ENCODE assay signal across 8 cellular contexts in the genomic region with DNA sequence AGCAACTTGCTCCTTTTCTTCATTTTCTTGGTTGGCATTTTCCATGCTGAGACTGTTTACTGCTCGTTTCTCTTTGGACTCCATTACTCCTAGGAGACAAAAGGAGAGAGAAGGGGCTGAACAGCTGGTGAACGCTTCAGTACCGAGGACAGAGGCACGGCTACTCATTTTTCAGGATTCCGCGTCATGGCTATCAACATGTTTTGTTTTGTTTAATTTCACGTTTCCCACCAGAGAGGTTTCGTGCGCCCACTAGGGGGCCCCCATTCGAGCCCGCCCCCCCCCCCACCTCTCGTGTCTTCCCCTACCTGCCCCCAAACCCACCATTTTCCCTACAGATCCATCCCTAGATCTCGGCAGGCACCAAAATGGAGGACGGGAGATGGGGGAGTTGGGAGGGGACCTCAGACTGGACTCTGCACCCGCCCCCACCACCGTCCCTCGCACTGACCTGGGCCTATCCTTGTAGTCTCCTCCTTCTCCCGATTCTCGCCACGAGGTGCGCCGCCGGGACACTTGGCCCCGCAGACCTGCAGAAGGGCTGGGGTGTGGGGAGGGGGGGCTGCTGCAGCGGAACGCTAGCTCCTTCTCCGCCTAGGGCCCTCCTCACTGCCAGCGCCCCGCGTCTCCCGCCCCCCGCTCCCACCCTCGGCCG.
DNase-seq lines count a peak whose midpoint lies in the region; ATAC-seq and TF ChIP-seq lines count a peak whose summit lies in the region.

No MANE protein-coding gene starts in this region.

- no peaks in the 10 kb centered on the region for H3K79me2 ChIP-seq in MM.1S (ENCODE audit: low read length)

- H3F3A ChIP-seq in MM.1S (ENCODE audit: insufficient read depth, low read length): no peaks in the 10 kb centered on the region

- no peak overlapping the region for H2AFZ ChIP-seq in MM.1S (ENCODE audit: low read length)

- no peak for ATAC-seq in activated naive CD8-positive, alpha-beta T cell treated with anti-CD3 and anti-CD28 coated beads, Interleukin-2, amount 50 U/mL, for 24 hours
- no peak for ATAC-seq in HG03457 (IDR thresholded peaks at IDR 0.05; ENCODE audit: unreplicated experiment)

- H3K4me3 ChIP-seq in MM.1S (ENCODE audit: low read length) (no peak overlapping the region; the same call in 1 of the 2 replicates), iPS-11a (ENCODE audit: low read depth, low read length) (peak overlapping the region; percentile 58), stomach smooth muscle (ENCODE audit: low read length in 2 of 2) (peak overlapping the region; percentile 40 to 62)

- DNase-seq in C1 segment of cervical spinal cord (lab: John Stamatoyannopoulos, UW) (peak in 8 of 14 donors; percentile 5 to 66 (median 12)), MM.1S (peak; percentile 29), epidermal melanocyte (ENCODE audit: insufficient read length, low spot score) (no peak), Kasumi-1 (lab: John Stamatoyannopoulos, UW) (no peak)
- DNase-seq in activated naive CD8-positive, alpha-beta T cell treated with anti-CD3 and anti-CD28 coated beads, Interleukin-2, amount 50 U/mL, for 24 hours: peak; percentile 3

- no peaks in the 10 kb centered on the region for H3K36me3 Mint-ChIP-seq in activated naive CD8-positive, alpha-beta T cell treated with anti-CD3 and anti-CD28 coated beads, Interleukin-2, amount 50 U/mL, for 24 hours (ENCODE audit: low read depth)

- no peaks in the 10 kb centered on the region for H4K20me1 ChIP-seq in MM.1S (ENCODE audit: insufficient read depth, low read length)

- H3K9ac ChIP-seq in MM.1S (ENCODE audit: low read length) (no peak overlapping the region), stomach smooth muscle (ENCODE audit: low read length in 2 of 2) (no peak overlapping the region)

- H3K4me1 ChIP-seq in MM.1S (ENCODE audit: low read length) (no peaks in the 10 kb centered on the region), stomach smooth muscle (ENCODE audit: control insufficient read depth, insufficient read depth, low read length) (no peaks in the 10 kb centered on the region)

- H3K27ac Mint-ChIP-seq in activated naive CD8-positive, alpha-beta T cell treated with anti-CD3 and anti-CD28 coated beads, Interleukin-2, amount 50 U/mL, for 24 hours: no peak overlapping the region

- H3K9me3 ChIP-seq in MM.1S (replicated peaks; ENCODE audit: insufficient read depth, low read length): no peaks in the 10 kb centered on the region
- H3K9me3 ChIP-seq in stomach smooth muscle (ENCODE audit: control insufficient read depth in 2 of 2, low read length in 2 of 2): no peaks in the 10 kb centered on the region

- H3K4me1 Mint-ChIP-seq in activated naive CD8-positive, alpha-beta T cell treated with anti-CD3 and anti-CD28 coated beads, Interleukin-2, amount 50 U/mL, for 24 hours: peaks cover 3% of the 10 kb centered on the region

- H3K9me3 Mint-ChIP-seq in activated naive CD8-positive, alpha-beta T cell treated with anti-CD3 and anti-CD28 coated beads, Interleukin-2, amount 50 U/mL, for 24 hours: no peaks in the 10 kb centered on the region

- H3K9me2 ChIP-seq in MM.1S (replicated peaks; ENCODE audit: insufficient read depth, low read length): no peaks in the 10 kb centered on the region

- H3K27ac ChIP-seq in MM.1S (ENCODE audit: low read length) (no peak overlapping the region), stomach smooth muscle (ENCODE audit: low read length) (no peak overlapping the region)

- H3K27me3 ChIP-seq in MM.1S (replicated peaks; ENCODE audit: insufficient read depth, low read length): no peaks in the 10 kb centered on the region
- no peaks in the 10 kb centered on the region for H3K27me3 ChIP-seq in stomach smooth muscle (ENCODE audit: control insufficient read depth in 1 of 2, insufficient read depth in 2 of 2, low read length in 2 of 2)

- H3K36me3 ChIP-seq in MM.1S (replicated peaks; ENCODE audit: insufficient read depth, low read length) (no peaks in the 10 kb centered on the region), stomach smooth muscle (ENCODE audit: control insufficient read depth in 2 of 2, insufficient read depth in 2 of 2, low read length in 2 of 2) (no peaks in the 10 kb centered on the region)

- TF ChIP-seq CTCF in MM.1S (IDR thresholded peaks at IDR 0.05; ENCODE audit: low read length): no peak

- peak overlapping the region; percentile 14 for H3K4me3 Mint-ChIP-seq in activated naive CD8-positive, alpha-beta T cell treated with anti-CD3 and anti-CD28 coated beads, Interleukin-2, amount 50 U/mL, for 24 hours

- H3K27me3 Mint-ChIP-seq in activated naive CD8-positive, alpha-beta T cell treated with anti-CD3 and anti-CD28 coated beads, Interleukin-2, amount 50 U/mL, for 24 hours: peaks cover 15% of the 10 kb centered on the region

- H3K4me2 ChIP-seq in MM.1S (ENCODE audit: low read depth, low read length): peak overlapping the region; percentile 41

Comparison
In these comparisons a context has a peak if more than half of its experiments do, and no peak if none do; other contexts are left out.
1. DNase-seq: peak in C1 segment of cervical spinal cord (8 of 14), MM.1S (single experiment) and activated naive CD8-positive, alpha-beta T cell treated with anti-CD3 and anti-CD28 coated beads, Interleukin-2, amount 50 U/mL, for 24 hours (single experiment); none in epidermal melanocyte (single experiment) and Kasumi-1 (0 of 2).